Comparison of ENCODE assay signal across 1 cellular context in genomic region chr19:18683109-18683954, GRCh38.
TF ChIP-seq lines count a peak whose summit lies in the region.

A gene with protein sequence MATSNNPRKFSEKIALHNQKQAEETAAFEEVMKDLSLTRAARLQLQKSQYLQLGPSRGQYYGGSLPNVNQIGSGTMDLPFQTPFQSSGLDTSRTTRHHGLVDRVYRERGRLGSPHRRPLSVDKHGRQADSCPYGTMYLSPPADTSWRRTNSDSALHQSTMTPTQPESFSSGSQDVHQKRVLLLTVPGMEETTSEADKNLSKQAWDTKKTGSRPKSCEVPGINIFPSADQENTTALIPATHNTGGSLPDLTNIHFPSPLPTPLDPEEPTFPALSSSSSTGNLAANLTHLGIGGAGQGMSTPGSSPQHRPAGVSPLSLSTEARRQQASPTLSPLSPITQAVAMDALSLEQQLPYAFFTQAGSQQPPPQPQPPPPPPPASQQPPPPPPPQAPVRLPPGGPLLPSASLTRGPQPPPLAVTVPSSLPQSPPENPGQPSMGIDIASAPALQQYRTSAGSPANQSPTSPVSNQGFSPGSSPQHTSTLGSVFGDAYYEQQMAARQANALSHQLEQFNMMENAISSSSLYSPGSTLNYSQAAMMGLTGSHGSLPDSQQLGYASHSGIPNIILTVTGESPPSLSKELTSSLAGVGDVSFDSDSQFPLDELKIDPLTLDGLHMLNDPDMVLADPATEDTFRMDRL (plus strand): TSS chr19:18683680. CDS start chr19:18683703, 23 bp downstream.

TF ChIP-seq in HepG2, 621 proteins besides CTCF, POLR2A, EP300 and RAD21 (continued from another document and continues in another):
- TF ChIP-seq HNF1B (CRISPR knock-in tag; IDR thresholded peaks at IDR 0.05) (no peak), ZNF562 (CRISPR knock-in tag; IDR thresholded peaks at IDR 0.05; ENCODE audit: borderline replicate concordance) (no peak), ZNF12 (CRISPR knock-in tag; IDR thresholded peaks at IDR 0.05) (no peak), ZIK1 (CRISPR knock-in tag; IDR thresholded peaks at IDR 0.05; ENCODE audit: borderline replicate concordance, low read depth) (no peak), TBL1XR1 (IDR thresholded peaks at IDR 0.05; ENCODE audit: borderline replicate concordance, low read length, partially characterized antibody) (no peak), ELF4 (CRISPR knock-in tag; IDR thresholded peaks at IDR 0.05; ENCODE audit: borderline replicate concordance) (no peak), RARG (CRISPR knock-in tag; IDR thresholded peaks at IDR 0.05; ENCODE audit: low read depth) (no peak), ZFP36L2 (CRISPR knock-in tag; IDR thresholded peaks at IDR 0.05) (no peak), LCORL (IDR thresholded peaks at IDR 0.05) (no peak), LCORL (CRISPR knock-in tag; IDR thresholded peaks at IDR 0.05) (0 out of 2 replicates have a peak, but pooled peaks have one; percentile 41), NR2C2 (CRISPR knock-in tag; IDR thresholded peaks at IDR 0.05; ENCODE audit: borderline replicate concordance) (0 out of 2 replicates have a peak, but pooled peaks have one; percentile 23), ZBTB33 (CRISPR knock-in tag; IDR thresholded peaks at IDR 0.05) (no peak), SOX13 (IDR thresholded peaks at IDR 0.05) (no peak), SOX13 (CRISPR knock-in tag; conservative IDR thresholded peaks at IDR 0.05 in 1 of 2, IDR thresholded peaks at IDR 0.05 in 1 of 2) (no peak), ZNF136 (CRISPR knock-in tag; IDR thresholded peaks at IDR 0.05; ENCODE audit: low read depth) (no peak), RARA (CRISPR knock-in tag; IDR thresholded peaks at IDR 0.05) (no peak), ZNF776 (CRISPR knock-in tag; IDR thresholded peaks at IDR 0.05) (no peak; the same call in 1 of the 2 replicates), ZEB1 (IDR thresholded peaks at IDR 0.05; ENCODE audit: insufficient replicate concordance, low read depth) (no peak), KDM5A (IDR thresholded peaks at IDR 0.05; ENCODE audit: borderline replicate concordance, low read length) (no peak; the same call in 1 of the 2 replicates), SMAD1 (CRISPR knock-in tag; IDR thresholded peaks at IDR 0.05; ENCODE audit: borderline replicate concordance, low read depth) (no peak; the same call in 1 of the 2 replicates), CERS6 (CRISPR knock-in tag; IDR thresholded peaks at IDR 0.05) (no peak), GATA4 (IDR thresholded peaks at IDR 0.05; ENCODE audit: borderline replicate concordance, low read depth) (no peak), KDM6A (CRISPR knock-in tag; IDR thresholded peaks at IDR 0.05; ENCODE audit: low read depth) (no peak), SIX1 (CRISPR knock-in tag; IDR thresholded peaks at IDR 0.05; ENCODE audit: borderline replicate concordance) (no peak), ZNF737 (CRISPR knock-in tag; IDR thresholded peaks at IDR 0.05; ENCODE audit: borderline replicate concordance) (no peak), THAP8 (CRISPR knock-in tag; IDR thresholded peaks at IDR 0.05; ENCODE audit: borderline replicate concordance) (no peak), MAFG (CRISPR knock-in tag; IDR thresholded peaks at IDR 0.05) (no peak), ZNF3 (CRISPR knock-in tag; IDR thresholded peaks at IDR 0.05) (peak; percentile 67; the same call in 1 of the 2 replicates), ZNF703 (CRISPR knock-in tag; IDR thresholded peaks at IDR 0.05; ENCODE audit: borderline replicate concordance) (no peak), TOPORS (CRISPR knock-in tag; IDR thresholded peaks at IDR 0.05) (no peak), ZBTB49 (CRISPR knock-in tag; IDR thresholded peaks at IDR 0.05; ENCODE audit: borderline replicate concordance) (no peak), ZNF326 (CRISPR knock-in tag; IDR thresholded peaks at IDR 0.05; ENCODE audit: borderline replicate concordance) (no peak), EED (CRISPR knock-in tag; IDR thresholded peaks at IDR 0.05) (0 out of 2 replicates have a peak, but pooled peaks have one; percentile 26), NR2F6 (IDR thresholded peaks at IDR 0.05) (no peak), NR2F6 (CRISPR knock-in tag; IDR thresholded peaks at IDR 0.05) (no peak), CENPX (CRISPR knock-in tag; IDR thresholded peaks at IDR 0.05) (no peak), ZNF879 (CRISPR knock-in tag; IDR thresholded peaks at IDR 0.05) (no peak), ZFP90 (CRISPR knock-in tag; IDR thresholded peaks at IDR 0.05; ENCODE audit: borderline replicate concordance) (peak; percentile 52; the same call in 1 of the 2 replicates), SIX4 (CRISPR knock-in tag; IDR thresholded peaks at IDR 0.05) (no peak), MTF2 (CRISPR knock-in tag; IDR thresholded peaks at IDR 0.05; ENCODE audit: borderline replicate concordance) (no peak), NR2F2 (IDR thresholded peaks at IDR 0.05; ENCODE audit: borderline replicate concordance, low read depth) (no peak), MIER3 (CRISPR knock-in tag; IDR thresholded peaks at IDR 0.05; ENCODE audit: borderline replicate concordance) (no peak), ZNF841 (CRISPR knock-in tag; IDR thresholded peaks at IDR 0.05; ENCODE audit: borderline replicate concordance) (no peak)
- TF ChIP-seq, protein P1, sequence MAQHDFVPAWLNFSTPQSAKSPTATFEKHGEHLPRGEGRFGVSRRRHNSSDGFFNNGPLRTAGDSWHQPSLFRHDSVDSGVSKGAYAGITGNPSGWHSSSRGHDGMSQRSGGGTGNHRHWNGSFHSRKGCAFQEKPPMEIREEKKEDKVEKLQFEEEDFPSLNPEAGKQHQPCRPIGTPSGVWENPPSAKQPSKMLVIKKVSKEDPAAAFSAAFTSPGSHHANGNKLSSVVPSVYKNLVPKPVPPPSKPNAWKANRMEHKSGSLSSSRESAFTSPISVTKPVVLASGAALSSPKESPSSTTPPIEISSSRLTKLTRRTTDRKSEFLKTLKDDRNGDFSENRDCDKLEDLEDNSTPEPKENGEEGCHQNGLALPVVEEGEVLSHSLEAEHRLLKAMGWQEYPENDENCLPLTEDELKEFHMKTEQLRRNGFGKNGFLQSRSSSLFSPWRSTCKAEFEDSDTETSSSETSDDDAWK (CRISPR knock-in tag; IDR thresholded peaks at IDR 0.05) = no peak
- TF ChIP-seq, protein P2, sequence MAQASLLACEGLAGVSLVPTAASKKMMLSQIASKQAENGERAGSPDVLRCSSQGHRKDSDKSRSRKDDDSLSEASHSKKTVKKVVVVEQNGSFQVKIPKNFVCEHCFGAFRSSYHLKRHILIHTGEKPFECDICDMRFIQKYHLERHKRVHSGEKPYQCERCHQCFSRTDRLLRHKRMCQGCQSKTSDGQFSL (CRISPR knock-in tag; IDR thresholded peaks at IDR 0.05) = peak; percentile 97
- TF ChIP-seq, protein P3, sequence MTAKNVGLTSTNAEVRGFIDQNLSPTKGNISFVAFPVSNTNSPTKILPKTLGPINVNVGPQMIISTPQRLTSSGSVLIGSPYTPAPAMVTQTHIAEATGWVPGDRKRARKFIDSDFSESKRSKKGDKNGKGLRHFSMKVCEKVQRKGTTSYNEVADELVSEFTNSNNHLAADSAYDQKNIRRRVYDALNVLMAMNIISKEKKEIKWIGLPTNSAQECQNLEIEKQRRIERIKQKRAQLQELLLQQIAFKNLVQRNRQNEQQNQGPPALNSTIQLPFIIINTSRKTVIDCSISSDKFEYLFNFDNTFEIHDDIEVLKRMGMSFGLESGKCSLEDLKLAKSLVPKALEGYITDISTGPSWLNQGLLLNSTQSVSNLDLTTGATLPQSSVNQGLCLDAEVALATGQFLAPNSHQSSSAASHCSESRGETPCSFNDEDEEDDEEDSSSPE (CRISPR knock-in tag; IDR thresholded peaks at IDR 0.05) = peak; percentile 53; the same call in 1 of the 2 replicates
- TF ChIP-seq, protein P4, sequence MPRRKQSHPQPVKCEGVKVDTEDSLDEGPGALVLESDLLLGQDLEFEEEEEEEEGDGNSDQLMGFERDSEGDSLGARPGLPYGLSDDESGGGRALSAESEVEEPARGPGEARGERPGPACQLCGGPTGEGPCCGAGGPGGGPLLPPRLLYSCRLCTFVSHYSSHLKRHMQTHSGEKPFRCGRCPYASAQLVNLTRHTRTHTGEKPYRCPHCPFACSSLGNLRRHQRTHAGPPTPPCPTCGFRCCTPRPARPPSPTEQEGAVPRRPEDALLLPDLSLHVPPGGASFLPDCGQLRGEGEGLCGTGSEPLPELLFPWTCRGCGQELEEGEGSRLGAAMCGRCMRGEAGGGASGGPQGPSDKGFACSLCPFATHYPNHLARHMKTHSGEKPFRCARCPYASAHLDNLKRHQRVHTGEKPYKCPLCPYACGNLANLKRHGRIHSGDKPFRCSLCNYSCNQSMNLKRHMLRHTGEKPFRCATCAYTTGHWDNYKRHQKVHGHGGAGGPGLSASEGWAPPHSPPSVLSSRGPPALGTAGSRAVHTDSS (CRISPR knock-in tag; conservative IDR thresholded peaks at IDR 0.05) = no peak
- TF ChIP-seq, protein P5, sequence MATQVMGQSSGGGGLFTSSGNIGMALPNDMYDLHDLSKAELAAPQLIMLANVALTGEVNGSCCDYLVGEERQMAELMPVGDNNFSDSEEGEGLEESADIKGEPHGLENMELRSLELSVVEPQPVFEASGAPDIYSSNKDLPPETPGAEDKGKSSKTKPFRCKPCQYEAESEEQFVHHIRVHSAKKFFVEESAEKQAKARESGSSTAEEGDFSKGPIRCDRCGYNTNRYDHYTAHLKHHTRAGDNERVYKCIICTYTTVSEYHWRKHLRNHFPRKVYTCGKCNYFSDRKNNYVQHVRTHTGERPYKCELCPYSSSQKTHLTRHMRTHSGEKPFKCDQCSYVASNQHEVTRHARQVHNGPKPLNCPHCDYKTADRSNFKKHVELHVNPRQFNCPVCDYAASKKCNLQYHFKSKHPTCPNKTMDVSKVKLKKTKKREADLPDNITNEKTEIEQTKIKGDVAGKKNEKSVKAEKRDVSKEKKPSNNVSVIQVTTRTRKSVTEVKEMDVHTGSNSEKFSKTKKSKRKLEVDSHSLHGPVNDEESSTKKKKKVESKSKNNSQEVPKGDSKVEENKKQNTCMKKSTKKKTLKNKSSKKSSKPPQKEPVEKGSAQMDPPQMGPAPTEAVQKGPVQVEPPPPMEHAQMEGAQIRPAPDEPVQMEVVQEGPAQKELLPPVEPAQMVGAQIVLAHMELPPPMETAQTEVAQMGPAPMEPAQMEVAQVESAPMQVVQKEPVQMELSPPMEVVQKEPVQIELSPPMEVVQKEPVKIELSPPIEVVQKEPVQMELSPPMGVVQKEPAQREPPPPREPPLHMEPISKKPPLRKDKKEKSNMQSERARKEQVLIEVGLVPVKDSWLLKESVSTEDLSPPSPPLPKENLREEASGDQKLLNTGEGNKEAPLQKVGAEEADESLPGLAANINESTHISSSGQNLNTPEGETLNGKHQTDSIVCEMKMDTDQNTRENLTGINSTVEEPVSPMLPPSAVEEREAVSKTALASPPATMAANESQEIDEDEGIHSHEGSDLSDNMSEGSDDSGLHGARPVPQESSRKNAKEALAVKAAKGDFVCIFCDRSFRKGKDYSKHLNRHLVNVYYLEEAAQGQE (IDR thresholded peaks at IDR 0.05; ENCODE audit: borderline replicate concordance in 1 of 2, low read depth in 1 of 2, low read length in 2 of 2) = peak; percentile 48 to 87
